In genomic region chr3:9916734-9917680, GRCh38 we compare ENCODE assay signal across 8 cellular contexts. TPM values are rescaled to one million over a fixed set of nuclear protein-coding genes. Genes with fewer than 3 reads are reported as not detected.
DNase-seq lines count a peak whose midpoint lies in the region; ATAC-seq lines count a peak whose summit lies in the region.

TSS of gene IL17RC (plus strand) at chr3:9917098. CDS start at chr3:9917316, 218 bp downstream.

- H3K27ac Mint-ChIP-seq in central memory CD8-positive, alpha-beta T cell (ENCODE audit: low read depth): no peak within 1 kb of the TSS

- peak; percentile 96 for DNase-seq in DMS 273 (lab: John Stamatoyannopoulos, UW; ENCODE audit: unreplicated experiment)
- peak; percentile 91 for DNase-seq in LoVo (ENCODE audit: low spot score)
- DNase-seq in SW 1271 (lab: John Stamatoyannopoulos, UW): peak; percentile 90
- no peak for DNase-seq in central memory CD8-positive, alpha-beta T cell (ENCODE audit: low spot score in 2 of 2)
- peak; percentile 86 for DNase-seq in iPS-NIHi11 (ENCODE audit: low spot score)
- peak; percentile 90 for DNase-seq in sciatic nerve (ENCODE audit: low spot score)

- peaks cover 5% of the 10 kb centered on the region for H3K4me1 Mint-ChIP-seq in central memory CD8-positive, alpha-beta T cell

- intact Hi-C loops in sciatic nerve (cut with DNase I): loop anchor here (10.0 kb wide), 1 partner anchor 72 kb away; the partner anchor contains the start of gene RPUSD3

- no peak for ATAC-seq in central memory CD8-positive, alpha-beta T cell (replicated peaks; ENCODE audit: extremely low read depth, poor library complexity, severe bottlenecking)
- ATAC-seq in sciatic nerve: peak; percentile 95
- ATAC-seq in GM18519 (IDR thresholded peaks at IDR 0.05; ENCODE audit: low FRiP score, unreplicated experiment): no peak
- ATAC-seq in HG03159 (IDR thresholded peaks at IDR 0.05; ENCODE audit: unreplicated experiment): no peak

- no peaks in the 10 kb centered on the region for H3K9me3 Mint-ChIP-seq in central memory CD8-positive, alpha-beta T cell

- peaks cover 2% of the 10 kb centered on the region for H3K36me3 Mint-ChIP-seq in central memory CD8-positive, alpha-beta T cell (ENCODE audit: insufficient read depth)

- H3K27me3 Mint-ChIP-seq in central memory CD8-positive, alpha-beta T cell: peaks cover 8% of the 10 kb centered on the region

- peak within 1 kb of the TSS; percentile 66 for H3K4me3 Mint-ChIP-seq in central memory CD8-positive, alpha-beta T cell

RNA-seq across cellular contexts. Expression of gene IL17RC, which starts in this region (rescaled TPM):
- 33.2 TPM for total RNA-seq in sciatic nerve

Comparison
In these comparisons a context has a peak if more than half of its experiments do, and no peak if none do; other contexts are left out.
1. DNase-seq: peak in DMS 273 (single experiment), LoVo (single experiment), SW 1271 (2 of 2), iPS-NIHi11 (single experiment) and sciatic nerve (single experiment); none in central memory CD8-positive, alpha-beta T cell (0 of 2).